In the genomic region with DNA sequence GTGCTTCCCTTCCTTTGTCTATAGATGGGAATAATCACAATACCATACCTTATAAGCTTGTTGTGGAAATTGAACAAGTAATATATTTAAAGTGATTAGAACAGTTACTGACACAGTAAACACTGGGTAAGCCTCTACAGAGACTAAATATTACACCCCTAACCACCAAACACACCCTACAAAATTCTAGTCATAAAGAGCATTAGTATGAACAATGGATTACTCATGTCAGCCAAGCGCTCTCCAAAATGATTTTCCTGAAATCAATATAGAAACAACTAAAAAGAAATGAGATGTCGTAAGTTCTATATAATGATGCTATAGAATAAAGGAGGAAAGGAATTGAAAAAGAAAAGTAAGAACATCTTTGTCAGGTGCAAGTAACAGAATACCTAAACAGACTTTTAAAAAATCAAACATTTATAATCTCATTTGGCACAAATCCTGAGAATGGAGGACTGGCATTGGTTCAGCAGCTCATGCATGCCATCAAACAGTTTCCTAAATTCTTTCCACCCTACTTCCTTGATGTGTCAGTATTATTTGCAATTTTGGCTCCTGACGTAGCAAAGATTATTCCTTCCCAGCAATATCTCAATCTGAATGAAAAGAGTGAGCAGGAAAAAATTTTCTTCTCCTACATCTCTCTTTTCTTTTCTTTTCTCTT, we compare ENCODE assay signal across 25 cellular contexts.
"Had no signal": no experiment of that assay in that cellular context is flagged by ENCODE, and none has a peak within 500 bp of the region (broad histone marks: within the 10 kb centered on the region; RNA-seq: fewer than 3 reads in every experiment).

No MANE protein-coding gene starts in this region.

- H3K36me3 Mint-ChIP-seq: activated naive CD4-positive, alpha-beta T cell treated with anti-CD3 and anti-CD28 coated beads, Interleukin-2, amount 50 U/mL, for 24 hours; brain; naive thymus-derived CD4-positive, alpha-beta T cell; stimulated activated memory B cell treated with anti-CD40 and anti-IgM and Interleukin-4, amounts not matched to agents 10 μg/mL and 1 μg/mL and 100 μg/mL, for 72 hours had no signal

- FAIRE-seq: colon, small intestine had no signal

- H3K27me3 ChIP-seq: esophagus squamous epithelium, heart right ventricle, right lobe of liver, testis, vagina had no signal

- DNase-seq: activated CD4-positive, alpha-beta memory T cell treated with anti-CD3 and anti-CD28 coated beads, Interleukin-2, amount 10 ng/mL, durations not matched to agents 7 days and 5 days; activated CD4-positive, alpha-beta T cell treated with anti-CD3 and anti-CD28 coated beads for 48 hours; activated CD4-positive, CD25-positive, alpha-beta regulatory T cell; activated gamma-delta T cell treated with Interleukin-2 at 50 U/mL for 16 hours; anterior cingulate cortex; effector memory CD4-positive, alpha-beta T cell; esophagus squamous epithelium; heart right ventricle; lower lobe of right lung; naive thymus-derived CD4-positive, alpha-beta T cell; occipital lobe; right lobe of liver; small intestine; stimulated activated CD4-positive, alpha-beta T cell treated with anti-CD3 and anti-CD28 coated beads, Interleukin-2, amount 100 ng/mL, for 24 hours; T-helper 17 cell; testis; trophoblast cell had no signal

- H3K4me1 ChIP-seq: lower lobe of right lung, right lobe of liver, testis had no signal

- H3K4me3 ChIP-seq: esophagus squamous epithelium, heart right ventricle, lower lobe of right lung, right lobe of liver, testis, vagina had no signal

- H3K27ac Mint-ChIP-seq: activated CD4-positive, alpha-beta memory T cell treated with anti-CD3 and anti-CD28 coated beads, Interleukin-2, amount 10 ng/mL, durations not matched to agents 7 days and 5 days; activated naive CD4-positive, alpha-beta T cell treated with anti-CD3 and anti-CD28 coated beads, Interleukin-2, amount 50 U/mL, for 24 hours; activated T-helper 1 cell treated with anti-CD3 and anti-CD28 coated beads, Interleukin-12 subunit alpha, Interleukin-12 subunit beta, Interleukin-2, Interleukin-4 antibody, amounts not matched to agents 30 ng/mL and 10 ng/mL and 1 ng/mL, durations not matched to agents 14 hours and 24 hours and 36 hours; brain; stimulated activated memory B cell treated with anti-CD40 and anti-IgM and Interleukin-4, amounts not matched to agents 10 μg/mL and 1 μg/mL and 100 μg/mL, for 72 hours; T-helper 17 cell had no signal

- H3K4me3 Mint-ChIP-seq: activated CD4-positive, alpha-beta memory T cell treated with anti-CD3 and anti-CD28 coated beads, Interleukin-2, amount 10 ng/mL, durations not matched to agents 7 days and 5 days; activated naive CD4-positive, alpha-beta T cell treated with anti-CD3 and anti-CD28 coated beads, Interleukin-2, amount 50 U/mL, for 24 hours; activated T-helper 1 cell treated with anti-CD3 and anti-CD28 coated beads, Interleukin-12 subunit alpha, Interleukin-12 subunit beta, Interleukin-2, Interleukin-4 antibody, amounts not matched to agents 30 ng/mL and 10 ng/mL and 1 ng/mL, durations not matched to agents 14 hours and 24 hours and 36 hours; brain; central memory CD8-positive, alpha-beta T cell; naive thymus-derived CD4-positive, alpha-beta T cell; neural crest cell; stimulated activated memory B cell treated with anti-CD40 and anti-IgM and Interleukin-4, amounts not matched to agents 10 μg/mL and 1 μg/mL and 100 μg/mL, for 72 hours; T-helper 17 cell had no signal

- H3K9me3 ChIP-seq: esophagus squamous epithelium, heart right ventricle, lower lobe of right lung, right lobe of liver, testis, vagina had no signal

- H3K9me3 Mint-ChIP-seq: activated CD4-positive, alpha-beta memory T cell treated with anti-CD3 and anti-CD28 coated beads, Interleukin-2, amount 10 ng/mL, durations not matched to agents 7 days and 5 days; activated naive CD4-positive, alpha-beta T cell treated with anti-CD3 and anti-CD28 coated beads, Interleukin-2, amount 50 U/mL, for 24 hours; activated T-helper 1 cell treated with anti-CD3 and anti-CD28 coated beads, Interleukin-12 subunit alpha, Interleukin-12 subunit beta, Interleukin-2, Interleukin-4 antibody, amounts not matched to agents 30 ng/mL and 10 ng/mL and 1 ng/mL, durations not matched to agents 14 hours and 24 hours and 36 hours; central memory CD8-positive, alpha-beta T cell; neural crest cell; stimulated activated memory B cell treated with anti-CD40 and anti-IgM and Interleukin-4, amounts not matched to agents 10 μg/mL and 1 μg/mL and 100 μg/mL, for 72 hours had no signal

- H3K36me3 ChIP-seq: esophagus squamous epithelium, heart right ventricle, lower lobe of right lung, right lobe of liver, vagina had no signal

- H3K27ac ChIP-seq: esophagus squamous epithelium, heart right ventricle, lower lobe of right lung, right lobe of liver, testis, vagina had no signal

- ATAC-seq: heart right ventricle; lower lobe of right lung; naive thymus-derived CD4-positive, alpha-beta T cell; right lobe of liver; stimulated activated memory B cell treated with anti-CD40 and anti-IgM and Interleukin-4, amounts not matched to agents 10 μg/mL and 1 μg/mL and 100 μg/mL, for 72 hours; T-helper 17 cell had no signal
